25 cellular contexts compared by ENCODE assay signal in the genomic region with DNA sequence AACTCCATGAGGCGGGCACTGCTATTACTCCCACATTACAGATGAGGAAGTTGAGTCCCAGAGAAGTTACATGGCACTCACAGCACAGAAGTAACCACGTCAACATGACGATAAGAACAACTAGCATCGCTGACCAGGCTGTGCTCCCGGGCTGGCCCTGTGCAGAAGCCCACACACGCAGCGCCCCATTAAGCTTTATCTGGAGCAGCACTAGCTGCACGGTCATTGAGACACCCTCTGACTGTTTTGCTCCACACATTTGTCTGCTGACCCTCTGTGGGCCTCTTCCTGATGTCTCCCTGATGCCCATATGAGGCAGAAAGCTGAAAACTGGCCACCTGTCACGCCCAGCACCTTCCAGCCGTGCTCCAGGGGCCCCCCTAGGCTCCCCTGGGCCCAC.
"Had no signal": no experiment of that assay in that cellular context is flagged by ENCODE, and none has a peak within 500 bp of the region (broad histone marks: within the 10 kb centered on the region; RNA-seq: fewer than 3 reads in every experiment).

No MANE protein-coding gene starts in this region.

- H3K4me1 ChIP-seq: parathyroid adenoma, psoas muscle, right lobe of liver, sigmoid colon, stomach, thyroid gland, tibial nerve, upper lobe of left lung, uterus had no signal

- H3K9me3 ChIP-seq: ovary, psoas muscle, right lobe of liver, sigmoid colon, stomach, thoracic aorta, thyroid gland, tibial nerve, upper lobe of left lung, uterus had no signal

- DNase-seq: naive B cell; naive thymus-derived CD8-positive, alpha-beta T cell; nephron progenitor cell; occipital lobe; ovary; psoas muscle; right cardiac atrium; right lobe of liver; sigmoid colon; small intestine; stimulated activated CD4-positive, alpha-beta T cell treated with anti-CD3 and anti-CD28 coated beads, Interleukin-12 subunit alpha, Interleukin-12 subunit beta, amount 100 ng/mL, for 4 hours; stimulated activated CD4-positive, alpha-beta T cell treated with anti-CD3 and anti-CD28 coated beads, Interleukin-1b, Interleukin-23, amount 100 ng/mL, for 48 hours; stimulated activated CD4-positive, alpha-beta T cell treated with anti-CD3 and anti-CD28 coated beads, Interleukin-4, amount 100 ng/mL, for 1 hour; stimulated activated CD4-positive, alpha-beta T cell treated with anti-CD3 and anti-CD28 coated beads, Interleukin-4, amount 100 ng/mL, for 4 hours; stimulated activated CD8-positive, alpha-beta memory T cell treated with anti-CD3 and anti-CD28 coated beads, Interleukin-4, amount 100 ng/mL, for 48 hours; stimulated activated naive CD4-positive, alpha-beta T cell; stomach; thyroid gland; trophoblast cell; upper lobe of left lung; uterus had no signal

- H3K4me3 ChIP-seq: ovary, psoas muscle, right lobe of liver, sigmoid colon, stomach, thoracic aorta, thyroid gland, tibial nerve, upper lobe of left lung, uterus had no signal

- H3K27me3 ChIP-seq: ovary, right lobe of liver, thyroid gland, upper lobe of left lung, uterus had no signal

- ATAC-seq: naive thymus-derived CD8-positive, alpha-beta T cell; psoas muscle; right cardiac atrium; right lobe of liver; stimulated activated memory B cell treated with anti-CD40 and anti-IgM and Interleukin-4, amounts not matched to agents 10 μg/mL and 1 μg/mL and 100 μg/mL, for 72 hours had no signal

- H3K36me3 ChIP-seq: ovary, right lobe of liver, sigmoid colon, stomach, thoracic aorta, thyroid gland, tibial nerve, upper lobe of left lung, uterus had no signal

- H3K27ac ChIP-seq: ovary, parathyroid adenoma, psoas muscle, right lobe of liver, sigmoid colon, stomach, thoracic aorta, thyroid gland, tibial nerve, upper lobe of left lung, uterus had no signal
